ENCODE assay signal across 14 cellular contexts in the genomic region with DNA sequence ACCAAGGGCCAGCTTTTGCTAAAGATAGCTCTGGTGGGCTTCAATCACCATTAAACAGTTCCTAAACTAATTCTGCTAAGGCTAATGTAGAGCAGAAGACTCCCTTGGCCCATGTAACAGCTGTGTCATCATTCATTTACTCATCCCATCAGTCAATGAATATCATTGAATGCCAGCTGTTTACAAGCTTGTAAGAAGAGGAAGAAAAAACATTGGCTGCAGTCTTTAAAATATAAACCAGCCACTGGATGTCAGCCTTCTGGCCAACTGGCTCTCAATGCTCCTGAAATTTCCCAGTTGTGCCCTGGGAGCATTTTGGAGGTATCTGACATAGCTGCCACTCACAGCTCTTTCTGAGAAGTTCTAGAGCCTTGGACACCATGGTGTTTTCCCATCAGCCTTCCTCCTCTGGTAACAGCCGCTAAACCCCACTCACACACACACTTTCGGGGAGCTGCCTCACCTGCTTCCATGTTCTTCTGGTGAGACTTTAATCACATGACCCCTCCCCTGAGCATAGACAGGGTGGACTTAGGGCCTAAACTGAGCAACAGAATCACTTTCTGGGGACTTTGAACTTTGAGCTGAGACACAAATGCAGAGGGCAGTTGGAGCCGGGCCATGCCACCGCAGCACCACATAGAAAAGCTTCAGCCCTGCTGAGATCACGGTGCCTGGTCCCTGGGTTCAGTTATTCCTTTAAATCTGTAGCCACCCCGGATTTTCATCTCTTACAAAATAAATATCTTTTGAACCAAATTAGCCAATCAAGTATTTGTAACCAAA. TPM values are rescaled to one million over a fixed set of nuclear protein-coding genes. Genes with fewer than 3 reads are reported as not detected.
A peak's percentile ranks its signal among the peaks of the same experiment; 100 is the strongest.
DNase-seq lines count a peak whose midpoint lies in the region; ATAC-seq and TF ChIP-seq lines count a peak whose summit lies in the region.
"Had no signal": no experiment of that assay in that cellular context is flagged by ENCODE, and none has a peak within 500 bp of the region (broad histone marks: within the 10 kb centered on the region; RNA-seq: fewer than 3 reads in every experiment).

No MANE protein-coding gene starts in this region.

- no peaks in the 10 kb centered on the region for H4K20me1 ChIP-seq in PC-3 (ENCODE audit: low read length)

- no peaks in the 10 kb centered on the region for H3F3A ChIP-seq in PC-3 (ENCODE audit: low read length, unreplicated experiment)

- H3K9ac ChIP-seq in PC-3 (ENCODE audit: low read length) (no peak overlapping the region), skeletal muscle tissue (ENCODE audit: low read depth in 1 of 3, low read length in 3 of 3) (no peak overlapping the region)
- H3K9ac ChIP-seq: parathyroid adenoma had no signal

- no peaks in the 10 kb centered on the region for H3K9me3 Mint-ChIP-seq in activated CD8-positive, alpha-beta memory T cell treated with anti-CD3 and anti-CD28 coated beads, Interleukin-2, amount 10 ng/mL, durations not matched to agents 7 days and 5 days (ENCODE audit: low read depth)

- 0 out of 2 replicates have a peak, but pooled peaks cover 2% of the 10 kb centered on the region for H3K4me1 ChIP-seq in PC-3 (ENCODE audit: insufficient read depth, low read length)
- peaks cover 0 to 15% (median 7%) of the 10 kb centered on the region in 3 donors for H3K4me1 ChIP-seq in skeletal muscle tissue (ENCODE audit: control insufficient read depth in 3 of 3, insufficient read depth in 3 of 3, low read length in 3 of 3)
- peaks cover 0 to 6% (median 0%) of the 10 kb centered on the region in 4 donors for H3K4me1 ChIP-seq in tibial nerve
- H3K4me1 ChIP-seq: parathyroid adenoma had no signal

- TF ChIP-seq EP300 in tibial nerve (IDR thresholded peaks at IDR 0.05): no peak

- TF ChIP-seq POLR2A in tibial nerve (IDR thresholded peaks at IDR 0.05): no peak

- H3K4me1 Mint-ChIP-seq in activated CD8-positive, alpha-beta memory T cell treated with anti-CD3 and anti-CD28 coated beads, Interleukin-2, amount 10 ng/mL, durations not matched to agents 7 days and 5 days: peaks cover 16% of the 10 kb centered on the region

- ATAC-seq in PC-3: peak; percentile 85
- ATAC-seq in activated CD8-positive, alpha-beta memory T cell treated with anti-CD3 and anti-CD28 coated beads, Interleukin-2, amount 10 ng/mL, durations not matched to agents 7 days and 5 days: no peak
- ATAC-seq: A549 had no signal

- peaks cover 3% of the 10 kb centered on the region for H3K36me3 Mint-ChIP-seq in activated CD8-positive, alpha-beta memory T cell treated with anti-CD3 and anti-CD28 coated beads, Interleukin-2, amount 10 ng/mL, durations not matched to agents 7 days and 5 days

- no peak overlapping the region for H3K4me3 Mint-ChIP-seq in activated CD8-positive, alpha-beta memory T cell treated with anti-CD3 and anti-CD28 coated beads, Interleukin-2, amount 10 ng/mL, durations not matched to agents 7 days and 5 days

- H3K4me2 ChIP-seq in PC-3 (ENCODE audit: low read length): no peak overlapping the region
- H3K4me2 ChIP-seq: A549 had no signal

- 76 to 81% methylated on average over 6 of the region's 6 CpGs for WGBS in tibial nerve, 2 donors

- H3K27ac Mint-ChIP-seq in activated CD8-positive, alpha-beta memory T cell treated with anti-CD3 and anti-CD28 coated beads, Interleukin-2, amount 10 ng/mL, durations not matched to agents 7 days and 5 days: no peak overlapping the region

- intact Hi-C loops in PC-3 (cut with micrococcal nuclease): loop anchor here (1.0 kb wide), 1 partner anchor 79 kb away; no protein-coding TSS in a partner anchor
- intact Hi-C loops in head of caudate nucleus (cut with DNase I): no loop called here

- H3K27me3 Mint-ChIP-seq in activated CD8-positive, alpha-beta memory T cell treated with anti-CD3 and anti-CD28 coated beads, Interleukin-2, amount 10 ng/mL, durations not matched to agents 7 days and 5 days: peaks cover 17% of the 10 kb centered on the region

- CTCF ChIA-PET in PC-3 (lab: Charles Lee): interaction anchor here (0.6 to 2.0 kb wide), 8 partner anchors 10 to 144 kb away, joined by 3 to 8 read pairs (median 4); a partner anchor contains a TSS
- CTCF ChIA-PET in activated CD8-positive, alpha-beta memory T cell treated with anti-CD3 and anti-CD28 coated beads, Interleukin-2, amount 10 ng/mL, durations not matched to agents 7 days and 5 days (lab: Charles Lee): interaction anchor here (0.8 to 3.1 kb wide), 5 partner anchors 9 to 80 kb away, joined by 3 to 21 read pairs (median 4); a partner anchor contains a TSS

- H3K4me3 ChIP-seq in PC-3 (ENCODE audit: low read length): no peak overlapping the region
- no peak overlapping the region for H3K4me3 ChIP-seq in fibroblast of mammary gland (ENCODE audit: control insufficient read depth, low read depth, low read length)
- peak overlapping the region in 1 of 3 donors; percentile 25 for H3K4me3 ChIP-seq in skeletal muscle tissue (ENCODE audit: low read length in 3 of 3)
- H3K4me3 ChIP-seq in tibial nerve: no peak overlapping the region
- H3K4me3 ChIP-seq: A549, ascending aorta, HAP-1 had no signal

- H3K36me3 ChIP-seq in PC-3 (ENCODE audit: low read depth, low read length): no peaks in the 10 kb centered on the region
- no peaks in the 10 kb centered on the region for H3K36me3 ChIP-seq in skeletal muscle tissue (ENCODE audit: control insufficient read depth in 3 of 3, insufficient read depth in 3 of 3, low read length in 3 of 3)
- no peaks in the 10 kb centered on the region for H3K36me3 ChIP-seq in tibial nerve
- H3K36me3 ChIP-seq: ascending aorta, HAP-1 had no signal

- H3K9me2 ChIP-seq in PC-3 (replicated peaks; ENCODE audit: low read length): no peaks in the 10 kb centered on the region

- H3K27me3 ChIP-seq in PC-3 (ENCODE audit: low read length) (no peaks in the 10 kb centered on the region), skeletal muscle tissue (ENCODE audit: control insufficient read depth in 3 of 3, insufficient read depth in 3 of 3, low read length in 3 of 3) (peaks cover 0 to 6% (median 4%) of the 10 kb centered on the region in 3 donors), tibial nerve (peaks cover 0 to 8% of the 10 kb centered on the region in 2 donors)
- H3K27me3 ChIP-seq: ascending aorta had no signal

- no peaks in the 10 kb centered on the region for H3K9me3 ChIP-seq in PC-3 (ENCODE audit: low read length)
- H3K9me3 ChIP-seq in skeletal muscle tissue (ENCODE audit: control insufficient read depth in 3 of 3, low read length in 3 of 3): no peaks in the 10 kb centered on the region
- H3K9me3 ChIP-seq in tibial nerve: no peaks in the 10 kb centered on the region
- H3K9me3 ChIP-seq: A549, ascending aorta, HAP-1 had no signal

- H3K79me2 ChIP-seq in PC-3 (ENCODE audit: low read length): no peaks in the 10 kb centered on the region
- H3K79me2 ChIP-seq: parathyroid adenoma had no signal

- H3K27ac ChIP-seq in PC-3 (ENCODE audit: low read length): no peak overlapping the region
- peak overlapping the region; percentile 60 for H3K27ac ChIP-seq in skeletal muscle tissue (ENCODE audit: low read depth, low read length)
- no peak overlapping the region for H3K27ac ChIP-seq in tibial nerve
- H3K27ac ChIP-seq: A549, ascending aorta, parathyroid adenoma had no signal

- peak; percentile 49; the same call in 1 of the 2 replicates for TF ChIP-seq CTCF in PC-3 (conservative IDR thresholded peaks at IDR 0.05; ENCODE audit: low read depth, low read length)
- TF ChIP-seq CTCF in fibroblast of mammary gland (conservative IDR thresholded peaks at IDR 0.05; ENCODE audit: control insufficient read depth, insufficient read depth, low read depth, low read length): peak; percentile 11
- TF ChIP-seq CTCF in tibial nerve (IDR thresholded peaks at IDR 0.05): no peak

- DNase-seq in NCI-H82 (lab: John Stamatoyannopoulos, UW) (peak; percentile 41), NCI-H82 treated with DMSO at 0.1 percent for 48 hours (lab: John Stamatoyannopoulos, UW; ENCODE audit: unreplicated experiment) (no peak), PC-3 (peak; percentile 61), fibroblast of mammary gland (ENCODE audit: low read depth) (peak; percentile 50), tibial nerve (ENCODE audit: low spot score in 2 of 2) (no peak), head of caudate nucleus (no peak)
- no peak for DNase-seq in activated CD8-positive, alpha-beta memory T cell treated with anti-CD3 and anti-CD28 coated beads, Interleukin-2, amount 10 ng/mL, durations not matched to agents 7 days and 5 days
- DNase-seq: activated CD4-positive, alpha-beta T cell treated with anti-CD3 and anti-CD28 coated beads, Interleukin-2, amount 50 U/mL, for 4 hours; T1000 had no signal

- POLR2A ChIA-PET in PC-3 (lab: Charles Lee; ENCODE audit: unreplicated experiment): no interaction called here

- H2AFZ ChIP-seq in PC-3 (ENCODE audit: low read length): no peak overlapping the region
- H2AFZ ChIP-seq: parathyroid adenoma had no signal

- BruUV-seq in PC-3 (replicated peaks; lab: Mats Ljungman, UMichigan): no TSS peak

RNA-seq across cellular contexts. Expression of a gene that starts 18.2 kb away (rescaled TPM):
- total RNA-seq in PC-3 (2014; rRNA removed): 13.4 and 14.3 TPM in 2 replicates
- total RNA-seq in skeletal muscle tissue: under 0.01 TPM
- 1 to 10 TPM in 1 of 4 donors, under 1 TPM in 3; 0.20 to 1.5 (median 0.59) TPM for total RNA-seq in tibial nerve
- 1 to 10 TPM; 6.0 to 6.5 TPM for total RNA-seq in activated CD8-positive, alpha-beta memory T cell treated with anti-CD3 and anti-CD28 coated beads, Interleukin-2, amount 10 ng/mL, durations not matched to agents 7 days and 5 days

Comparison
In these comparisons a context has a peak if more than half of its experiments do, and no peak if none do; other contexts are left out.
1. DNase-seq: peak in NCI-H82 (single experiment), PC-3 (single experiment) and fibroblast of mammary gland (single experiment); none in NCI-H82 treated with DMSO at 0.1 percent for 48 hours (single experiment), tibial nerve (0 of 2), head of caudate nucleus (0 of 42) and activated CD8-positive, alpha-beta memory T cell treated with anti-CD3 and anti-CD28 coated beads, Interleukin-2, amount 10 ng/mL, durations not matched to agents 7 days and 5 days (single experiment).
2. CTCF ChIP-seq: peak in PC-3 (single experiment) and fibroblast of mammary gland (single experiment); none in tibial nerve (0 of 5).